8 cellular contexts compared by ENCODE assay signal in genomic region chrX:102768984-102769761, GRCh38. TPM values are rescaled to one million over a fixed set of nuclear protein-coding genes. Genes with fewer than 3 reads are reported as not detected.
DNase-seq lines count a peak whose midpoint lies in the region; ATAC-seq and TF ChIP-seq lines count a peak whose summit lies in the region.

No MANE protein-coding gene starts in this region.

- under 1% methylated on average over 22 of the region's 22 CpGs for WGBS in liver

- peak overlapping the region in 1 of 2 donors; percentile 7 for H3K27ac ChIP-seq in liver (ENCODE audit: low read depth in 1 of 2, low read length in 2 of 2)

- CTCF ChIA-PET in BJ (lab: Yijun Ruan, JAX): no interaction called here

- H3K36me3 ChIP-seq in BJ (ENCODE audit: control insufficient read depth, insufficient read depth, low read length) (no peaks in the 10 kb centered on the region), liver (ENCODE audit: control insufficient read depth in 4 of 4, insufficient read depth in 3 of 4, low read depth in 1 of 4, low read length in 3 of 4) (no peaks in the 10 kb centered on the region)

- H3K4me3 ChIP-seq in BJ (ENCODE audit: low read depth, low read length): peak overlapping the region; percentile 56
- H3K4me3 ChIP-seq in liver (ENCODE audit: low read depth in 1 of 3, low read length in 3 of 3): peak overlapping the region; percentile 67 to 88 (median 88)

- peak overlapping the region; percentile 92 to 94 for H3K9ac ChIP-seq in liver (ENCODE audit: low read depth in 1 of 2, low read length in 2 of 2)

- peak; percentile 59 for TF ChIP-seq POLR2A in GM19193 (IDR thresholded peaks at IDR 0.05; ENCODE audit: extremely low read depth, insufficient read depth, insufficient read length)

- no peak for TF ChIP-seq RAD21 in liver (IDR thresholded peaks at IDR 0.05)

- POLR2A ChIA-PET in BJ (lab: Charles Lee): interaction anchor here (0.6 kb wide), 1 partner anchor 92 kb away, joined by 8 read pairs; no protein-coding TSS in a partner anchor

- no peaks in the 10 kb centered on the region for H3K27me3 ChIP-seq in BJ (ENCODE audit: control insufficient read depth, insufficient read depth, low read length)
- no peaks in the 10 kb centered on the region for H3K27me3 ChIP-seq in liver (ENCODE audit: control insufficient read depth in 4 of 4, insufficient read depth in 4 of 4, low read length in 3 of 4)

- DNase-seq in BJ (ENCODE audit: low read depth): peak; percentile 49
- DNase-seq in NCI-H460 (ENCODE audit: extremely low read depth, low read depth): peak; percentile 93
- DNase-seq in activated CD4-positive, alpha-beta T cell treated with anti-CD3 and anti-CD28 coated beads for 48 hours: peak; percentile 81
- DNase-seq in dermis blood vessel endothelial cell: peak; percentile 92
- DNase-seq in stimulated activated CD4-positive, alpha-beta T cell treated with anti-CD3 and anti-CD28 coated beads, Interleukin-4, amount 100 ng/mL, for 1 hour: peak; percentile 66

- H3K4me1 ChIP-seq in liver (ENCODE audit: control insufficient read depth in 4 of 4, insufficient read depth in 4 of 4, low read length in 3 of 4): peaks cover 0 to 6% (median 2%) of the 10 kb centered on the region in 4 donors

- peak; percentile 93 for ATAC-seq in HG03432 (IDR thresholded peaks at IDR 0.05; ENCODE audit: unreplicated experiment)

- TF ChIP-seq CTCF in BJ (IDR thresholded peaks at IDR 0.05; ENCODE audit: insufficient read depth, low read depth, low read length): no peak
- TF ChIP-seq CTCF in liver (IDR thresholded peaks at IDR 0.05; ENCODE audit: low read depth, low read length, missing input control): no peak

- H3K9me3 ChIP-seq in liver (ENCODE audit: control insufficient read depth in 4 of 4, low read length in 3 of 4): no peaks in the 10 kb centered on the region

TF ChIP-seq in liver, 16 proteins besides CTCF, POLR2A, EP300 and RAD21:
- TF ChIP-seq RXRA (IDR thresholded peaks at IDR 0.05) (no peak), SP1 (IDR thresholded peaks at IDR 0.05) (no peak), FOXA2 (IDR thresholded peaks at IDR 0.05) (no peak), FOXA1 (IDR thresholded peaks at IDR 0.05) (no peak), HNF4A (conservative IDR thresholded peaks at IDR 0.05) (no peak), TAF1 (conservative IDR thresholded peaks at IDR 0.05) (no peak), YY1 (IDR thresholded peaks at IDR 0.05) (peak; percentile 29), NR2F2 (IDR thresholded peaks at IDR 0.05) (no peak), JUND (IDR thresholded peaks at IDR 0.05) (no peak), REST (IDR thresholded peaks at IDR 0.05) (no peak), EGR1 (IDR thresholded peaks at IDR 0.05; ENCODE audit: low read depth in 2 of 2) (no peak), HNF4G (IDR thresholded peaks at IDR 0.05) (no peak), GABPA (IDR thresholded peaks at IDR 0.05 in 1 of 2, conservative IDR thresholded peaks at IDR 0.05 in 1 of 2) (no peak)
- TF ChIP-seq, protein P1, sequence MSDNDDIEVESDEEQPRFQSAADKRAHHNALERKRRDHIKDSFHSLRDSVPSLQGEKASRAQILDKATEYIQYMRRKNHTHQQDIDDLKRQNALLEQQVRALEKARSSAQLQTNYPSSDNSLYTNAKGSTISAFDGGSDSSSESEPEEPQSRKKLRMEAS (IDR thresholded peaks at IDR 0.05): peak; percentile 61
- TF ChIP-seq, protein P2, sequence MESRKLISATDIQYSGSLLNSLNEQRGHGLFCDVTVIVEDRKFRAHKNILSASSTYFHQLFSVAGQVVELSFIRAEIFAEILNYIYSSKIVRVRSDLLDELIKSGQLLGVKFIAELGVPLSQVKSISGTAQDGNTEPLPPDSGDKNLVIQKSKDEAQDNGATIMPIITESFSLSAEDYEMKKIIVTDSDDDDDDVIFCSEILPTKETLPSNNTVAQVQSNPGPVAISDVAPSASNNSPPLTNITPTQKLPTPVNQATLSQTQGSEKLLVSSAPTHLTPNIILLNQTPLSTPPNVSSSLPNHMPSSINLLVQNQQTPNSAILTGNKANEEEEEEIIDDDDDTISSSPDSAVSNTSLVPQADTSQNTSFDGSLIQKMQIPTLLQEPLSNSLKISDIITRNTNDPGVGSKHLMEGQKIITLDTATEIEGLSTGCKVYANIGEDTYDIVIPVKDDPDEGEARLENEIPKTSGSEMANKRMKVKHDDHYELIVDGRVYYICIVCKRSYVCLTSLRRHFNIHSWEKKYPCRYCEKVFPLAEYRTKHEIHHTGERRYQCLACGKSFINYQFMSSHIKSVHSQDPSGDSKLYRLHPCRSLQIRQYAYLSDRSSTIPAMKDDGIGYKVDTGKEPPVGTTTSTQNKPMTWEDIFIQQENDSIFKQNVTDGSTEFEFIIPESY (IDR thresholded peaks at IDR 0.05): no peak
- TF ChIP-seq, protein P3, sequence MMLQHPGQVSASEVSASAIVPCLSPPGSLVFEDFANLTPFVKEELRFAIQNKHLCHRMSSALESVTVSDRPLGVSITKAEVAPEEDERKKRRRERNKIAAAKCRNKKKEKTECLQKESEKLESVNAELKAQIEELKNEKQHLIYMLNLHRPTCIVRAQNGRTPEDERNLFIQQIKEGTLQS (IDR thresholded peaks at IDR 0.05): no peak

RNA-seq across cellular contexts. Expression of gene GPRASP3, which starts 48.6 kb away (rescaled TPM):
- polyA plus RNA-seq in BJ (2011; rRNA removed) (1.9 and 3.2 TPM in 2 replicates), liver (1 to 10 TPM in 1 of 2 donors, under 1 TPM in 1; 0.47 to 1.1 TPM)
- 3.2 and 5.7 TPM in 2 replicates for polyA minus RNA-seq in BJ (2011; rRNA and poly(A)+ RNA removed)
- 2.3 and 3.2 TPM in 2 replicates for total RNA-seq in NCI-H460 (2014; rRNA removed; shearing (Covaris generic))
- polyA plus RNA-seq in NCI-H460 (2014; cell fraction: nucleus; rRNA removed): 0.96 and 1.4 TPM in 2 replicates
- total RNA-seq in dermis blood vessel endothelial cell (6.0 TPM in 2 replicates), liver (1 to 10 TPM; 2.7 to 3.5 TPM)

RNA-seq across cellular contexts. Expression of gene GPRASP2, which starts 56.9 kb away (rescaled TPM):
- polyA plus RNA-seq in BJ (2011; rRNA removed) (5.8 and 8.7 TPM in 2 replicates), liver (1 to 10 TPM; 1.8 to 4.8 TPM)
- polyA minus RNA-seq in BJ (2011; rRNA and poly(A)+ RNA removed): 5.7 and 7.3 TPM in 2 replicates
- 7.2 and 9.8 TPM in 2 replicates for total RNA-seq in NCI-H460 (2014; rRNA removed; shearing (Covaris generic))
- 4.0 and 7.6 TPM in 2 replicates for polyA plus RNA-seq in NCI-H460 (2014; cell fraction: nucleus; rRNA removed)
- total RNA-seq in dermis blood vessel endothelial cell (19.9 and 20.6 TPM in 2 replicates), liver (10 to 100 TPM in 1 of 2 donors, 1 to 10 TPM in 1; 5.9 to 10.2 TPM)
